In genomic region chr9:13070612-13071595, GRCh38 we compare ENCODE assay signal across 12 cellular contexts.
"Had no signal": no experiment of that assay in that cellular context is flagged by ENCODE, and none has a peak within 500 bp of the region (broad histone marks: within the 10 kb centered on the region; RNA-seq: fewer than 3 reads in every experiment).

No MANE protein-coding gene starts in this region.

- H3K4me3 ChIP-seq: gastrocnemius medialis, transverse colon had no signal

- DNase-seq: activated CD4-positive, alpha-beta memory T cell treated with anti-CD3 and anti-CD28 coated beads, Interleukin-2, amount 10 ng/mL, durations not matched to agents 7 days and 5 days; activated gamma-delta T cell; activated T-cell treated with anti-CD3 and anti-CD28 coated beads, Interleukin-2, amount 50 U/mL, for 48 hours; brain microvascular endothelial cell; effector memory CD4-positive, alpha-beta T cell; gastrocnemius medialis; kidney; left ventricle myocardium superior; stimulated activated CD4-positive, alpha-beta T cell treated with anti-CD3 and anti-CD28 coated beads, Interleukin-2, amount 100 ng/mL, for 24 hours; stimulated activated naive CD4-positive, alpha-beta T cell; substantia nigra; transverse colon had no signal

- H3K27me3 ChIP-seq: brain microvascular endothelial cell, gastrocnemius medialis, transverse colon had no signal

- H3K9me3 ChIP-seq: gastrocnemius medialis had no signal

- H3K36me3 ChIP-seq: brain microvascular endothelial cell, gastrocnemius medialis, transverse colon had no signal

- H3K4me1 ChIP-seq: gastrocnemius medialis, transverse colon had no signal
